Comparison of ENCODE assay signal across 25 cellular contexts in the genomic region with DNA sequence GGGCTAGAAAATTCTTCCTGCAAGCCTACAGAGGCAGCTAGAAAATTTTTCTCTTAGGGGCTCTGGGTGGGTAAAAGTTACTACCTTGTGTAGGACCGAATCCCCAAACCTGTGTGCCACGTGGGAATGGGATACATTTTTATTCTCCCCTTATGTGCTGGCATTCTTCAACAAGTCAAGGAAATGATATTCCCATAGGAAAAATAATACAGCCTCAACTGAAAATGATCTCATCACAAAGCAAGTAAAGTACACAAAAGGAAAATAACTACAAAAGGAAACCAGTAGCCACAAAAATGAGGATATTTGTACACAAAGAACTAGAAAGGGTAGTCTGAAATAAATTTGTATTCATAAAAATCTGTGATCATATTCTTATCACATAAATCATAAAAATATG.
"Had no signal": no experiment of that assay in that cellular context is flagged by ENCODE, and none has a peak within 500 bp of the region (broad histone marks: within the 10 kb centered on the region; RNA-seq: fewer than 3 reads in every experiment).

No MANE protein-coding gene starts in this region.

- H3K4me1 Mint-ChIP-seq: nephron had no signal

- H3K36me3 ChIP-seq: adrenal gland, spleen, thoracic aorta, upper lobe of left lung had no signal

- H3K9me3 ChIP-seq: spleen, thoracic aorta, upper lobe of left lung had no signal

- H3K9me3 Mint-ChIP-seq: activated T-cell treated with anti-CD3 and anti-CD28 coated beads, Interleukin-2, amount 50 U/mL, for 4 hours; activated T-helper 2 cell treated with anti-CD3 and anti-CD28 coated beads, Interferon-gamma antibody, Interleukin-2, Interleukin-4, amounts not matched to agents 10 μg/mL and 5 μg/mL and 100 μg/mL, durations not matched to agents 14 hours and 24 hours and 36 hours; nephron; T-helper 1 cell treated with Interleukin-12 subunit alpha and Interleukin-12 subunit beta and Interleukin-4 antibody, amounts not matched to agents 30 μg/mL and 1 μg/mL, for 36 hours had no signal

- DNase-seq: activated CD4-positive, alpha-beta T cell treated with anti-CD3 and anti-CD28 coated beads for 4 hours; activated CD4-positive, alpha-beta T cell treated with anti-CD3 and anti-CD28 coated beads, Interleukin-2, amount 50 U/mL, for 48 hours; activated CD4-positive, CD25-positive, alpha-beta regulatory T cell; activated CD8-positive, alpha-beta memory T cell treated with anti-CD3 and anti-CD28 coated beads, Interleukin-2, amount 50 U/mL, for 48 hours; activated naive CD4-positive, alpha-beta T cell; activated T-cell treated with anti-CD3 and anti-CD28 coated beads, Interleukin-2, amount 50 U/mL, for 4 hours; adrenal gland; erythroblast; foreskin melanocyte; glutamatergic neuron; hypothalamus; occipital lobe; posterior cingulate gyrus; spleen; stimulated activated CD4-positive, alpha-beta T cell treated with anti-CD3 and anti-CD28 coated beads, Interleukin-4, amount 100 ng/mL, for 24 hours; stimulated activated naive CD4-positive, alpha-beta T cell treated with Interleukin-2 at 50 U/mL for 16 hours; T1000; upper lobe of left lung had no signal

- H3K36me3 Mint-ChIP-seq: activated naive CD8-positive, alpha-beta T cell had no signal

- H3K4me3 Mint-ChIP-seq: activated naive CD8-positive, alpha-beta T cell; activated T-cell treated with anti-CD3 and anti-CD28 coated beads, Interleukin-2, amount 50 U/mL, for 4 hours; nephron; T-helper 1 cell treated with Interleukin-12 subunit alpha and Interleukin-12 subunit beta and Interleukin-4 antibody, amounts not matched to agents 30 μg/mL and 1 μg/mL, for 36 hours had no signal

- H3K4me3 ChIP-seq: adrenal gland, coronary artery, spleen, thoracic aorta, upper lobe of left lung had no signal

- ATAC-seq: activated T-cell treated with anti-CD3 and anti-CD28 coated beads, Interleukin-2, amount 50 U/mL, for 4 hours; sciatic nerve had no signal

- H3K4me1 ChIP-seq: adrenal gland, spleen, upper lobe of left lung had no signal

- H3K27me3 ChIP-seq: adrenal gland, spleen, upper lobe of left lung had no signal

- H3K27ac Mint-ChIP-seq: activated naive CD8-positive, alpha-beta T cell; activated T-helper 2 cell treated with anti-CD3 and anti-CD28 coated beads, Interferon-gamma antibody, Interleukin-2, Interleukin-4, amounts not matched to agents 10 μg/mL and 5 μg/mL and 100 μg/mL, durations not matched to agents 14 hours and 24 hours and 36 hours; nephron; T-helper 1 cell treated with Interleukin-12 subunit alpha and Interleukin-12 subunit beta and Interleukin-4 antibody, amounts not matched to agents 30 μg/mL and 1 μg/mL, for 36 hours had no signal

- H3K27ac ChIP-seq: adrenal gland, coronary artery, spleen, thoracic aorta, upper lobe of left lung had no signal
